Comparison of ENCODE assay signal across 20 cellular contexts in the genomic region with DNA sequence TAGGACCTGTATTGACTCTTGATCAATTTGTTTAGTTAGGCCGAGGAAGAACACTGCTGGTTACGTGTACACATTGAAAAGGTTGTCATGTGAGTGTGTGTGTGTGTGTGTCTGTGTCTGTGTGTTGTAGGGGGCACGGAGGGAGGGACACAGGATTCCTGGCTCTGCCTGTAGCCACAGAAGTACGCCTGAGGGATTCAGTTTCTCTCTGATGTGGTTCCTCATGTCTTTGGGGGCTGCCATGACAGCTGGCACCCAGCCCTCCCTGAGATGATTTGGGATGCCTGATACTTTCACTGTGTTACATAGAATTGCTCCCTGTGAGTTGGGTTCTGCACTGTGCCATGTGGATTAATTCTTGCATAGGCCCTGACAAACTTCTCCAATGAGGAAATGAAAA.
DNase-seq lines count a peak whose midpoint lies in the region; ATAC-seq and TF ChIP-seq lines count a peak whose summit lies in the region.
"Had no signal": no experiment of that assay in that cellular context is flagged by ENCODE, and none has a peak within 500 bp of the region (broad histone marks: within the 10 kb centered on the region; RNA-seq: fewer than 3 reads in every experiment).

No MANE protein-coding gene starts in this region.

- no peak for ATAC-seq in GM19467 (IDR thresholded peaks at IDR 0.05; ENCODE audit: unreplicated experiment)

- WGBS in endodermal cell (ENCODE audit: insufficient coverage in 1 of 2, insufficient read length in 1 of 2), 2 experiments = 80 to 92% methylated on average over 1 to 4 of the region's 4 CpGs

- H3K9ac ChIP-seq in endodermal cell (ENCODE audit: extremely low read depth, low read length, poor library complexity, severe bottlenecking) = no peak overlapping the region
- H3K9ac ChIP-seq: BLaER1 had no signal

- DNase-seq in Jurkat, Clone E6-1 (ENCODE audit: low read depth, low spot score) = peak; percentile 6
- peak; percentile 7 for DNase-seq in endodermal cell
- DNase-seq in neural crest cell (ENCODE audit: low read depth, low spot score) = no peak
- DNase-seq in ureter (ENCODE audit: low spot score) = no peak
- DNase-seq in activated CD4-positive, CD25-positive, alpha-beta regulatory T cell (lab: John Stamatoyannopoulos, UW) = no peak
- DNase-seq: 8988T; ACHN; BE2C; C1 segment of cervical spinal cord; CD4-positive, alpha-beta memory T cell; CD4-positive, CD25-positive, alpha-beta regulatory T cell; CD8-positive, alpha-beta memory T cell; COR-L47; DMS 273 treated with DMSO at 0.1 percent for 48 hours; DMS153; DMS53; GF-D8 had no signal

- H3K9me3 Mint-ChIP-seq in endodermal cell (peaks cover 4% of the 10 kb centered on the region), neural crest cell (no peaks in the 10 kb centered on the region)

- H3K27me3 ChIP-seq in endodermal cell (ENCODE audit: control insufficient read depth, insufficient read depth, low read length, poor library complexity, severe bottlenecking) = no peaks in the 10 kb centered on the region
- H3K27me3 ChIP-seq: BE2C, BLaER1 had no signal

- H3K4me3 Mint-ChIP-seq in endodermal cell (no peak overlapping the region), neural crest cell (no peak overlapping the region)
- H3K4me3 Mint-ChIP-seq: CD14-positive monocyte; CD4-positive, alpha-beta memory T cell; CD4-positive, CD25-positive, alpha-beta regulatory T cell; CD8-positive, alpha-beta memory T cell had no signal

- H3K4me3 ChIP-seq in Jurkat, Clone E6-1 (ENCODE audit: low read length) = no peak overlapping the region
- no peak overlapping the region for H3K4me3 ChIP-seq in endodermal cell (ENCODE audit: low read length)
- H3K4me3 ChIP-seq: BLaER1 had no signal

- H3K4me1 Mint-ChIP-seq in endodermal cell (peaks cover 7% of the 10 kb centered on the region), neural crest cell (no peaks in the 10 kb centered on the region)
- H3K4me1 Mint-ChIP-seq: CD14-positive monocyte; CD4-positive, alpha-beta memory T cell; CD4-positive, CD25-positive, alpha-beta regulatory T cell; CD8-positive, alpha-beta memory T cell had no signal

- no peaks in the 10 kb centered on the region for H3K36me3 ChIP-seq in endodermal cell (ENCODE audit: control insufficient read depth, insufficient read depth, low read length)
- H3K36me3 ChIP-seq: BE2C, BLaER1 had no signal

- H3K27ac Mint-ChIP-seq in endodermal cell = no peak overlapping the region
- H3K27ac Mint-ChIP-seq in neural crest cell (ENCODE audit: unreplicated experiment) = peak overlapping the region; percentile 3
- H3K27ac Mint-ChIP-seq: CD4-positive, alpha-beta memory T cell; CD4-positive, CD25-positive, alpha-beta regulatory T cell; CD8-positive, alpha-beta memory T cell had no signal

- no peak overlapping the region for H3K27ac ChIP-seq in endodermal cell (ENCODE audit: low read depth, low read length)
- H3K27ac ChIP-seq: BLaER1 had no signal

- no peaks in the 10 kb centered on the region for H3K36me3 Mint-ChIP-seq in endodermal cell (ENCODE audit: low read depth)
- H3K36me3 Mint-ChIP-seq in neural crest cell (ENCODE audit: low read depth) = no peaks in the 10 kb centered on the region
- H3K36me3 Mint-ChIP-seq: CD14-positive monocyte; CD4-positive, alpha-beta memory T cell; CD4-positive, CD25-positive, alpha-beta regulatory T cell; CD8-positive, alpha-beta memory T cell had no signal

- peaks cover 2% of the 10 kb centered on the region for H3K4me1 ChIP-seq in endodermal cell (ENCODE audit: control insufficient read depth, insufficient read depth, low read length)
- H3K4me1 ChIP-seq: BE2C had no signal

- H3K27me3 Mint-ChIP-seq in endodermal cell (ENCODE audit: insufficient read depth) (peaks cover 11% of the 10 kb centered on the region), neural crest cell (ENCODE audit: low read depth) (peaks cover 9% of the 10 kb centered on the region)
- H3K27me3 Mint-ChIP-seq: CD4-positive, alpha-beta memory T cell; CD4-positive, CD25-positive, alpha-beta regulatory T cell; CD8-positive, alpha-beta memory T cell had no signal

- TF ChIP-seq CTCF in endodermal cell (conservative IDR thresholded peaks at IDR 0.05) = no peak
- TF ChIP-seq CTCF in neural crest cell (conservative IDR thresholded peaks at IDR 0.05) = no peak

- H3K9me3 ChIP-seq in endodermal cell (ENCODE audit: control insufficient read depth, low read length) = no peaks in the 10 kb centered on the region
- H3K9me3 ChIP-seq: BE2C, BLaER1 had no signal

Comparison
In these comparisons a context has a peak if more than half of its experiments do, and no peak if none do; other contexts are left out.
1. DNase-seq: peak in Jurkat, Clone E6-1 (single experiment) and endodermal cell (single experiment); none in neural crest cell (single experiment), ureter (single experiment) and activated CD4-positive, CD25-positive, alpha-beta regulatory T cell (0 of 4).